ENCODE assay signal across 19 cellular contexts in genomic region chr4:118973295-118973694, GRCh38.
"Had no signal": no experiment of that assay in that cellular context is flagged by ENCODE, and none has a peak within 500 bp of the region (broad histone marks: within the 10 kb centered on the region; RNA-seq: fewer than 3 reads in every experiment).

No MANE protein-coding gene starts in this region.

- H3K4me3 Mint-ChIP-seq: activated CD4-positive, alpha-beta T cell treated with anti-CD3 and anti-CD28 coated beads for 36 hours; activated CD8-positive, alpha-beta T cell treated with anti-CD3 and anti-CD28 coated beads for 36 hours; activated T-helper 1 cell treated with anti-CD3 and anti-CD28 coated beads, Interleukin-12 subunit alpha, Interleukin-12 subunit beta, Interleukin-2, Interleukin-4 antibody, amounts not matched to agents 30 ng/mL and 10 ng/mL and 1 ng/mL, durations not matched to agents 14 hours and 24 hours and 36 hours; naive thymus-derived CD8-positive, alpha-beta T cell; stimulated activated naive CD8-positive, alpha-beta T cell treated with anti-CD3 and anti-CD28 coated beads, Interleukin-15, amount 100 ng/mL, for 72 hours; T-cell had no signal

- H3K27ac Mint-ChIP-seq: activated CD4-positive, alpha-beta T cell treated with anti-CD3 and anti-CD28 coated beads for 36 hours; activated CD8-positive, alpha-beta T cell treated with anti-CD3 and anti-CD28 coated beads for 36 hours; activated T-helper 1 cell treated with anti-CD3 and anti-CD28 coated beads, Interleukin-12 subunit alpha, Interleukin-12 subunit beta, Interleukin-2, Interleukin-4 antibody, amounts not matched to agents 30 ng/mL and 10 ng/mL and 1 ng/mL, durations not matched to agents 14 hours and 24 hours and 36 hours; naive thymus-derived CD8-positive, alpha-beta T cell; progenitor cell of endocrine pancreas; stimulated activated naive CD8-positive, alpha-beta T cell treated with anti-CD3 and anti-CD28 coated beads, Interleukin-15, amount 100 ng/mL, for 72 hours; T-cell had no signal

- H3K36me3 Mint-ChIP-seq: naive thymus-derived CD8-positive, alpha-beta T cell; T-cell had no signal

- DNase-seq: activated CD4-positive, alpha-beta T cell treated with anti-CD3 and anti-CD28 coated beads for 36 hours; activated CD8-positive, alpha-beta memory T cell treated with anti-CD3 and anti-CD28 coated beads, Interleukin-2, amount 50 U/mL, for 4 hours; activated CD8-positive, alpha-beta T cell treated with anti-CD3 and anti-CD28 coated beads for 36 hours; activated naive CD4-positive, alpha-beta T cell treated with anti-CD3 and anti-CD28 coated beads, Interleukin-2, amount 50 U/mL, for 16 hours; left colon; mammary epithelial cell; naive thymus-derived CD8-positive, alpha-beta T cell; nucleus accumbens; right lobe of liver; stimulated activated CD4-positive, alpha-beta T cell treated with anti-CD3 and anti-CD28 coated beads, Interleukin-4, amount 100 ng/mL, for 4 hours; stimulated activated naive CD8-positive, alpha-beta T cell treated with anti-CD3 and anti-CD28 coated beads, Interleukin-15, amount 100 ng/mL, for 72 hours; T-cell; T1000; testis had no signal

- ATAC-seq: activated CD4-positive, alpha-beta T cell treated with anti-CD3 and anti-CD28 coated beads for 36 hours; activated CD8-positive, alpha-beta T cell treated with anti-CD3 and anti-CD28 coated beads for 36 hours; left colon; naive thymus-derived CD8-positive, alpha-beta T cell; right lobe of liver; stimulated activated naive CD8-positive, alpha-beta T cell treated with anti-CD3 and anti-CD28 coated beads, Interleukin-15, amount 100 ng/mL, for 72 hours; T-cell had no signal

- H3K9me3 Mint-ChIP-seq: activated CD8-positive, alpha-beta T cell treated with anti-CD3 and anti-CD28 coated beads for 36 hours; activated T-helper 1 cell treated with anti-CD3 and anti-CD28 coated beads, Interleukin-12 subunit alpha, Interleukin-12 subunit beta, Interleukin-2, Interleukin-4 antibody, amounts not matched to agents 30 ng/mL and 10 ng/mL and 1 ng/mL, durations not matched to agents 14 hours and 24 hours and 36 hours; naive thymus-derived CD8-positive, alpha-beta T cell; stimulated activated naive CD8-positive, alpha-beta T cell treated with anti-CD3 and anti-CD28 coated beads, Interleukin-15, amount 100 ng/mL, for 72 hours; T-cell had no signal

- H3K27ac ChIP-seq: breast epithelium, right lobe of liver, SK-N-MC, testis, VCaP had no signal

- H3K27me3 ChIP-seq: breast epithelium, right lobe of liver, testis had no signal

- H3K27me3 Mint-ChIP-seq: activated CD4-positive, alpha-beta T cell treated with anti-CD3 and anti-CD28 coated beads for 36 hours; naive thymus-derived CD8-positive, alpha-beta T cell; progenitor cell of endocrine pancreas; stimulated activated naive CD8-positive, alpha-beta T cell treated with anti-CD3 and anti-CD28 coated beads, Interleukin-15, amount 100 ng/mL, for 72 hours; T-cell had no signal

- H3K36me3 ChIP-seq: breast epithelium, right lobe of liver had no signal

- H3K4me3 ChIP-seq: breast epithelium, right lobe of liver, SK-N-MC, testis had no signal

- H3K9me3 ChIP-seq: breast epithelium, right lobe of liver, testis had no signal
